Comparison of ENCODE assay signal across 9 cellular contexts in the genomic region with DNA sequence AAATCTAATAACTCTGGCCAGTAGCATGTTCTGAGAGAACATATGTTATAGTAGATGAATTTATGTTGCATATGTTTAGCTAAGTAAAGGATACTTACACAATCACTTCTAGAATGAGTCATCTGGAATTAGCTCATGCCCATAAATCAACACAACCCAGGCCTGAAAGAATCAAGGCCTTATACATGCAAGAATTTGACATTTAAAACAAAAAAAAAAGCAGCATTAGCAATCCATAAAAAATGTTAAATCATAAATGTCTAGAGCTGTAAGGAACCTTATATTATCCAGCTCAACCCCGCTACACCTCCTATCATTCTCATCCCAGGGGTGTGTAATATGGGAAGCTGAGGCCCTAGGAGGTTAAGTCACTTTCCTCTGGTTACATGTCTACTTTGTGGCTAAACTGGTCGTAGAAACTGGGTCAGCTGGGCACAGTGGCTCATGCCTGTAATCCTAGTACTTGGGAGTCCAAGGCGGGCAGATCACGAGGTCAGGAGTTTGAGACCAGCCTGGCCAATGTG.
DNase-seq lines count a peak whose midpoint lies in the region; ATAC-seq and TF ChIP-seq lines count a peak whose summit lies in the region.
"Had no signal": no experiment of that assay in that cellular context is flagged by ENCODE, and none has a peak within 500 bp of the region (broad histone marks: within the 10 kb centered on the region; RNA-seq: fewer than 3 reads in every experiment).

No MANE protein-coding gene starts in this region.

- ATAC-seq in GM18519 (IDR thresholded peaks at IDR 0.05; ENCODE audit: low FRiP score, unreplicated experiment) (no peak), HG03378 (IDR thresholded peaks at IDR 0.05; ENCODE audit: unreplicated experiment) (no peak)

- no peak for TF ChIP-seq POLR2A in breast epithelium (IDR thresholded peaks at IDR 0.05)

- H2AFZ ChIP-seq in Karpas-422 (ENCODE audit: low read length) = no peak overlapping the region

- H3K4me1 ChIP-seq in breast epithelium (no peaks in the 10 kb centered on the region), neutrophil (ENCODE audit: control insufficient read depth in 1 of 2, insufficient read depth in 1 of 2, low read depth in 1 of 2, low read length in 1 of 2) (peaks cover 45 to 68% of the 10 kb centered on the region in 2 experiments), Karpas-422 (ENCODE audit: low read length) (no peaks in the 10 kb centered on the region)

- H3K9ac ChIP-seq in Karpas-422 (ENCODE audit: low read length) = no peak overlapping the region

- H3K27ac ChIP-seq in breast epithelium = peak overlapping the region; percentile 70 to 80
- H3K27ac ChIP-seq in neutrophil = peak overlapping the region; percentile 78
- no peak overlapping the region for H3K27ac ChIP-seq in Karpas-422 (ENCODE audit: low read length)

- H3K4me3 ChIP-seq in breast epithelium (no peak overlapping the region), neutrophil (ENCODE audit: low read depth in 1 of 2, low read length in 1 of 2) (no peak overlapping the region), Karpas-422 (ENCODE audit: low read length) (no peak overlapping the region)

- no peaks in the 10 kb centered on the region for H3K9me2 ChIP-seq in Karpas-422 (replicated peaks; ENCODE audit: insufficient read depth, low read length)

- H3K27me3 ChIP-seq in breast epithelium (no peaks in the 10 kb centered on the region), neutrophil (no peaks in the 10 kb centered on the region), Karpas-422 (ENCODE audit: low read length) (no peaks in the 10 kb centered on the region; the same call in none of the 2 replicates)

- H4K20me1 ChIP-seq in Karpas-422 (ENCODE audit: insufficient read depth, low read depth, low read length) = no peaks in the 10 kb centered on the region

- H3K79me2 ChIP-seq in Karpas-422 (ENCODE audit: low read length) = no peaks in the 10 kb centered on the region

- intact Hi-C loops in breast epithelium (cut with DNase I; ENCODE audit: low total_unique reads) = no loop called here

- H3K36me3 ChIP-seq in breast epithelium (no peaks in the 10 kb centered on the region), neutrophil (no peaks in the 10 kb centered on the region), Karpas-422 (ENCODE audit: insufficient read depth, low read length) (no peaks in the 10 kb centered on the region)

- no peak for TF ChIP-seq CTCF in breast epithelium (IDR thresholded peaks at IDR 0.05)
- TF ChIP-seq CTCF in neutrophil (IDR thresholded peaks at IDR 0.05) = no peak

- H3K4me2 ChIP-seq in Karpas-422 (ENCODE audit: low read depth, low read length, poor library complexity, severe bottlenecking) = no peak overlapping the region

- DNase-seq in DMS153 treated with DMSO at 0.1 percent for 48 hours (lab: John Stamatoyannopoulos, UW; ENCODE audit: unreplicated experiment) (peak; percentile 29), MV-4-11 (lab: John Stamatoyannopoulos, UW) (peak; percentile 97), breast epithelium (ENCODE audit: low spot score in 2 of 2) (no peak), Karpas-422 (no peak)
- DNase-seq in effector CD4-positive, alpha-beta T cell = no peak
- DNase-seq: naive B cell had no signal

- H3K9me3 ChIP-seq in breast epithelium = no peaks in the 10 kb centered on the region
- no peaks in the 10 kb centered on the region for H3K9me3 ChIP-seq in neutrophil
- no peaks in the 10 kb centered on the region for H3K9me3 ChIP-seq in Karpas-422 (ENCODE audit: low read length)

Comparison
In these comparisons a context has a peak if more than half of its experiments do, and no peak if none do; other contexts are left out.
1. DNase-seq: peak in DMS153 treated with DMSO at 0.1 percent for 48 hours (single experiment) and MV-4-11 (single experiment); none in breast epithelium (0 of 2), Karpas-422 (single experiment) and effector CD4-positive, alpha-beta T cell (single experiment).